In the genomic region with DNA sequence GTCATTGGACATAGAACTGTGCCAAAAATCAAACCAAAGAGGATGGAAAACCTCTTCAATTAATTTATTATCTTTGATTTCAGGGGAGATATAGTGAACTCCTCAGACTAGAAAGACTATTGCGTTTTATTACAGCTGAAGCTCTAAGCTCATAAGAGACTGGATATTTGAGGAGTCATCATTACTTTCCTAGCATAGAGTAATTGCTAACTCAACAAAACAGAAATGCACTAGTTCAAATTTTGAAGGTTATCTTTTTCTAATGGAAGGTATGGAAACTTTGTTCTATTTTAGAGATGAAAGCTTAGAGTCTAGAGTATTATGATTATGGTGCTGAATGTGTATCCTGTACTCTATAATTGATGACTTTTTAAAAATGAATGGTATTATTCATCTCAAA, we compare ENCODE assay signal across 1 cellular context.
TF ChIP-seq lines count a peak whose summit lies in the region.

No MANE protein-coding gene starts in this region.

TF ChIP-seq in HepG2, 621 proteins besides CTCF, POLR2A, EP300 and RAD21:
- TF ChIP-seq MAFK (conservative IDR thresholded peaks at IDR 0.05 in 1 of 2, IDR thresholded peaks at IDR 0.05 in 1 of 2; ENCODE audit: low read length in 2 of 2), result peak; percentile 57 to 70; a peak in 3 of 4 replicates
- TF ChIP-seq MAFF (IDR thresholded peaks at IDR 0.05; ENCODE audit: low read depth, low read length), result peak; percentile 66
- no peak for TF ChIP-seq CEBPG (CRISPR knock-in tag; IDR thresholded peaks at IDR 0.05)
